In the genomic region with DNA sequence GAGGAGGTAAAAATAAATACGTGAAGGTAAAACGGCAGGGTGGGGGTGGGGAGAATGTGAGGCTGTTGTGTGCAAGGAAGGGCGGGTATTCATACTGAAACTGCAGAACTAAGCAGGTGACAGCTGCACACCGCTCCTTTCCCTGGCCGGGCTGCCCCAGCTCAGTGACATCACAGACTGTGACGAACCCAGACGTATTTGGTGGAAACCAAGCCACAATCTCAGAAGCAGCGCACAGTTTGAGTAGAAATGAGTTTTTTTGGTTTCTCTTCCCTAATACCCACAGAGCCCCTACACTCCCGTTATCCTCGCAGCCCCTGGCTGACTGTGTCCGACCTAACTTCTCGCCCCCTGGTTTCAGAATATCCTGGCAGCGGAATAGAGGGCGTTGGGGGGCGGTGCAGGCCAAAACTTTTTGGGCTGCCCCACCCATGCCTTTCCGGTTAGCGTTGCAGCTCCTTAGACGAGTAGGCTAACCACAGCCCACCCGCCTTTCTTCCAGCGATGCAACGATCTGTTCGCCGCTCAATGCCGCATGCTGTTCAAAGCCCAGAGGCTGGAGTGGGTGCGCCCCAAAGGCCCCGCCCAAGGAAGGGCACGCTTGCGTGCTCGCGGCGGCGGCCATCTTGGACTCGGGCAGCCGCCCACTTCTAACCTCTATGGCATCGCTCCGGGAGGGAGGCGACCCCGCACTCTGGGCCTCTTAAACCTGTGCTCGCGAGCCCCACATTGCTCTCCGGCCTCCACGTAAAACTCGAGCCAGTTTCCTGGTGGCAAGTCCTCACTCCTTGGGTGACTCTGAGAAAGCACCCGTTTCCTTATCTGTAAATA, we compare ENCODE assay signal across 8 cellular contexts. TPM values are rescaled to one million over a fixed set of nuclear protein-coding genes. Genes with fewer than 3 reads are reported as not detected.
DNase-seq lines count a peak whose midpoint lies in the region; ATAC-seq, FAIRE-seq and TF ChIP-seq lines count a peak whose summit lies in the region.

No MANE protein-coding gene starts in this region.

- H3K27me3 ChIP-seq in ACC112 (ENCODE audit: insufficient read depth, low read length) (no peaks in the 10 kb centered on the region), bronchial epithelial cell (ENCODE audit: control insufficient read depth, insufficient read depth, low read length) (no peaks in the 10 kb centered on the region)

- H3K36me3 Mint-ChIP-seq in WTC11 = peaks cover 16% of the 10 kb centered on the region

- no peak for FAIRE-seq in bronchial epithelial cell (lab: Jason Lieb, UNC)

- POLR2A ChIA-PET in WTC11 (lab: Charles Lee) = no interaction called here

- no peak for TF ChIP-seq CTCF in WTC11 (IDR thresholded peaks at IDR 0.05)
- no peak for TF ChIP-seq CTCF in bronchial epithelial cell (IDR thresholded peaks at IDR 0.05; ENCODE audit: insufficient read depth, low read length, severe bottlenecking)

- H3K27ac ChIP-seq in ACC112 (ENCODE audit: low read depth, low read length) = peak overlapping the region; percentile 26

- H3K27me3 Mint-ChIP-seq in WTC11 (ENCODE audit: low read depth) = peaks cover 3% of the 10 kb centered on the region; the same call in 1 of the 2 replicates

- peak; percentile 89 for DNase-seq in NCI-H2227 (lab: John Stamatoyannopoulos, UW; ENCODE audit: unreplicated experiment)
- peak; percentile 76 for DNase-seq in WTC11 (ENCODE audit: low spot score)
- DNase-seq in bronchial epithelial cell (ENCODE audit: low read depth) = no peak
- DNase-seq in iris pigment epithelial cell (ENCODE audit: low read depth) = peak; percentile 71
- peak; percentile 90 to 94 (median 91) for DNase-seq in stimulated activated CD4-positive, alpha-beta T cell treated with anti-CD3 and anti-CD28 coated beads, Interleukin-12 subunit alpha, Interleukin-12 subunit beta, amount 100 ng/mL, for 48 hours (ENCODE audit: low read depth in 2 of 3, low spot score in 1 of 3)

- H3K4me1 ChIP-seq in ACC112 (ENCODE audit: control insufficient read depth, insufficient read depth, low read length, unreplicated experiment) = peaks cover 8% of the 10 kb centered on the region

- peak overlapping the region; percentile 70 for H2AFZ ChIP-seq in ACC112 (ENCODE audit: low read length, unreplicated experiment)

- H3K27ac Mint-ChIP-seq in WTC11 = peak overlapping the region; percentile 81

- peak overlapping the region; percentile 89 for H3K4me3 Mint-ChIP-seq in WTC11

- no peaks in the 10 kb centered on the region for H3K79me2 ChIP-seq in ACC112 (ENCODE audit: control insufficient read depth, insufficient read depth, low read length, unreplicated experiment)

- H3K4me3 ChIP-seq in ACC112 (ENCODE audit: low read depth, low read length) = peak overlapping the region; percentile 81
- peak overlapping the region; percentile 64 for H3K4me3 ChIP-seq in bronchial epithelial cell (ENCODE audit: low read depth, low read length)

- H3K4me1 Mint-ChIP-seq in WTC11 = peaks cover 11% of the 10 kb centered on the region

- no peaks in the 10 kb centered on the region for H3K9me3 Mint-ChIP-seq in WTC11

- H3K36me3 ChIP-seq in ACC112 (ENCODE audit: insufficient read depth, low read length) (peaks cover 6% of the 10 kb centered on the region; the same call in 1 of the 2 replicates), bronchial epithelial cell (ENCODE audit: control insufficient read depth, insufficient read depth, low read length) (peaks cover 20% of the 10 kb centered on the region)

- ATAC-seq in GM18868 (IDR thresholded peaks at IDR 0.05; ENCODE audit: unreplicated experiment) = peak; percentile 84
- peak; percentile 85 for ATAC-seq in HG03095 (IDR thresholded peaks at IDR 0.05; ENCODE audit: unreplicated experiment)
- peak; percentile 94 for ATAC-seq in WTC11

- CTCF ChIA-PET in WTC11 (lab: Charles Lee) = interaction anchor here (0.8 to 2.2 kb wide), 8 partner anchors 9 to 140 kb away, joined by 3 to 8 read pairs (median 4); partner anchors contain the start of genes BAK1 and UQCC2

TF ChIP-seq in WTC11, 78 proteins besides CTCF, POLR2A, EP300 and RAD21:
- TF ChIP-seq MAX (CRISPR knock-in tag; IDR thresholded peaks at IDR 0.05) (peak; percentile 75), NFATC4 (CRISPR knock-in tag; IDR thresholded peaks at IDR 0.05) (peak; percentile 46; the same call in 1 of the 2 replicates), FOXP1 (CRISPR knock-in tag; IDR thresholded peaks at IDR 0.05; ENCODE audit: borderline replicate concordance) (peak; percentile 17; the same call in 1 of the 2 replicates), SP1 (CRISPR knock-in tag; conservative IDR thresholded peaks at IDR 0.05) (peak; percentile 100), TP53 (CRISPR knock-in tag; IDR thresholded peaks at IDR 0.05) (no peak), ZNF416 (CRISPR knock-in tag; IDR thresholded peaks at IDR 0.05) (0 out of 2 replicates have a peak, but pooled peaks have one; percentile 33), ZNF232 (CRISPR knock-in tag; IDR thresholded peaks at IDR 0.05) (no peak), SMAD3 (CRISPR knock-in tag; IDR thresholded peaks at IDR 0.05; ENCODE audit: borderline replicate concordance) (0 out of 2 replicates have a peak, but pooled peaks have one; percentile 45), GABPB1 (CRISPR knock-in tag; IDR thresholded peaks at IDR 0.05) (0 out of 2 replicates have a peak, but pooled peaks have one; percentile 43), ERG (CRISPR knock-in tag; IDR thresholded peaks at IDR 0.05) (peak; percentile 72; the same call in 1 of the 2 replicates)
- TF ChIP-seq, protein P1, sequence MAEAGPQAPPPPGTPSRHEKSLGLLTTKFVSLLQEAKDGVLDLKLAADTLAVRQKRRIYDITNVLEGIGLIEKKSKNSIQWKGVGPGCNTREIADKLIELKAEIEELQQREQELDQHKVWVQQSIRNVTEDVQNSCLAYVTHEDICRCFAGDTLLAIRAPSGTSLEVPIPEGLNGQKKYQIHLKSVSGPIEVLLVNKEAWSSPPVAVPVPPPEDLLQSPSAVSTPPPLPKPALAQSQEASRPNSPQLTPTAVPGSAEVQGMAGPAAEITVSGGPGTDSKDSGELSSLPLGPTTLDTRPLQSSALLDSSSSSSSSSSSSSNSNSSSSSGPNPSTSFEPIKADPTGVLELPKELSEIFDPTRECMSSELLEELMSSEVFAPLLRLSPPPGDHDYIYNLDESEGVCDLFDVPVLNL (CRISPR knock-in tag; IDR thresholded peaks at IDR 0.05; ENCODE audit: borderline replicate concordance, low read depth) = no peak
- TF ChIP-seq, protein P2, sequence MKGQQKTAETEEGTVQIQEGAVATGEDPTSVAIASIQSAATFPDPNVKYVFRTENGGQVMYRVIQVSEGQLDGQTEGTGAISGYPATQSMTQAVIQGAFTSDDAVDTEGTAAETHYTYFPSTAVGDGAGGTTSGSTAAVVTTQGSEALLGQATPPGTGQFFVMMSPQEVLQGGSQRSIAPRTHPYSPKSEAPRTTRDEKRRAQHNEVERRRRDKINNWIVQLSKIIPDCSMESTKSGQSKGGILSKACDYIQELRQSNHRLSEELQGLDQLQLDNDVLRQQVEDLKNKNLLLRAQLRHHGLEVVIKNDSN (CRISPR knock-in tag; IDR thresholded peaks at IDR 0.05) = no peak

RNA-seq across cellular contexts. Expression of gene BAK1, which starts 9.1 kb away (rescaled TPM):
- total RNA-seq in WTC11 (2021) = 40.5 to 40.9 TPM (median 40.5 TPM) in 3 replicates
- 25.5 and 47.5 TPM in 2 replicates for total RNA-seq in bronchial epithelial cell

RNA-seq across cellular contexts. Expression of gene ITPR3, which starts 50.1 kb away (rescaled TPM):
- total RNA-seq in WTC11 (2021) (42.5 to 47.3 TPM (median 42.9 TPM) in 3 replicates), bronchial epithelial cell (66.6 and 95.6 TPM in 2 replicates)
